ENCODE assay signal across 15 cellular contexts in the genomic region with DNA sequence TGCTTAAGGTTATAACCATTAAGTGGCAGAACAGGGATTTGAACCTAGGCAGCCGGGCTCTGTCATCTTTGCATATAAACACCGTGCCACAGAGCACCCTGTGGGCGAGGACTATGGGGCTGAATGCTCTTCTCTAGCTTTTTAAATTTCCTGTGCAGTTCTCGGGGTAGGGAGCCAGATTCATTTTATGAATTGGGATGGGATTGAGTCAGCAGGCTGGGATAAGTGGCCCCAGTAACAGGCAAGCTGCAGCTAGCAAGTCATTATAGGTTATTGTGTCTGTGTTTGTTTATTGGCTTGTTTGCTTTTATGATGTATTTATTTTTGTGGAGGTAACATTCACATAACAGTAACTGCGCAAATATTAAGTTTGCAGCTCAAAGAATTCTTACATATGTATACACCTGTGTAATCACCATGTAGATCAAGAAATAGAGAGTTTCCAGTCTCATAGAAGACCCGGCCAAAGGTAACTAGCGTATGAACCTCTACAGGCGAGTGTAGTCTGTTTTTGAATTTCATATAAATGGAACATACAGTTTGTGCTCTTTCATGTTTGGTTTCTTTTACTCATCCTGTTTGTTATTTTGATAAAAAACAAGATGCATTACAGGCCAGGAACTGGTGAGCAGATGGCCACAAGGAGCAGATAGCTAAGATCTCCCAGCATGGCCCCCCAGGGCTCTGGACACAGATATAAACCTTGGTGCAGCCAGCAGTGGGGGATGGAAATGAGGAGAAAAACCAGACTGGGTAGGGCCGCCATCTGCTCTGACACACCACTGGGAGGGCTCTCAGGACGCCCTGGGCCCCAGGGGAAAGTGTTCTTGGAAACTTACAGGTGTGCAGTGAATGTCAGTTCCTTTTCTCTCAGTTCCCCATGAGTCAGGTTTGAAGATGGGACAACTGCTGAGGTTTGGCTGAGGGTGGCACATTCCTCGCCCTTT. TPM values are rescaled to one million over a fixed set of nuclear protein-coding genes. Genes with fewer than 3 reads are reported as not detected.
A peak's percentile ranks its signal among the peaks of the same experiment; 100 is the strongest.
DNase-seq lines count a peak whose midpoint lies in the region; ATAC-seq and TF ChIP-seq lines count a peak whose summit lies in the region.
"Had no signal": no experiment of that assay in that cellular context is flagged by ENCODE, and none has a peak within 500 bp of the region (broad histone marks: within the 10 kb centered on the region; RNA-seq: fewer than 3 reads in every experiment).

No MANE protein-coding gene starts in this region.

- H3K4me1 Mint-ChIP-seq in glutamatergic neuron (ENCODE audit: low read depth, unreplicated experiment), result peaks cover 35% of the 10 kb centered on the region

- DNase-seq in DMS53 (lab: John Stamatoyannopoulos, UW) (peak; percentile 50), NCI-H524 treated with DMSO at 0.1 percent for 48 hours (lab: John Stamatoyannopoulos, UW) (peak; percentile 65), glutamatergic neuron (peak; percentile 59), mucosa of descending colon (no peak), body of pancreas (no peak)
- no peak for DNase-seq in stimulated activated naive CD8-positive, alpha-beta T cell treated with anti-CD3 and anti-CD28 coated beads, Interleukin-15, Interleukin-2, amounts not matched to agents 100 U/mL and 50 U/mL, for 24 hours
- DNase-seq: activated CD8-positive, alpha-beta T cell treated with anti-CD3 and anti-CD28 coated beads for 36 hours; activated naive CD4-positive, alpha-beta T cell treated with anti-CD3 and anti-CD28 coated beads for 36 hours; CD4-positive, alpha-beta memory T cell; colonic mucosa; kidney glomerular epithelial cell; spleen had no signal

- peaks cover 7% of the 10 kb centered on the region for H3K27me3 Mint-ChIP-seq in glutamatergic neuron (ENCODE audit: unreplicated experiment)
- H3K27me3 Mint-ChIP-seq: activated CD8-positive, alpha-beta T cell treated with anti-CD3 and anti-CD28 coated beads for 36 hours had no signal

- H3K4me1 ChIP-seq in mucosa of descending colon (ENCODE audit: low read depth) (no peaks in the 10 kb centered on the region), body of pancreas (no peaks in the 10 kb centered on the region)
- H3K4me1 ChIP-seq: colonic mucosa, spleen had no signal

- intact Hi-C loops in mucosa of descending colon (cut with DNase I, micrococcal nuclease), result no loop called here
- intact Hi-C loops in body of pancreas (cut with DNase I), result no loop called here

- peak overlapping the region; percentile 92 for H3K27ac Mint-ChIP-seq in glutamatergic neuron (ENCODE audit: unreplicated experiment)
- H3K27ac Mint-ChIP-seq: activated CD8-positive, alpha-beta T cell treated with anti-CD3 and anti-CD28 coated beads for 36 hours; activated naive CD4-positive, alpha-beta T cell treated with anti-CD3 and anti-CD28 coated beads for 36 hours; CD4-positive, alpha-beta memory T cell; nephron had no signal

- no peaks in the 10 kb centered on the region for H3K36me3 Mint-ChIP-seq in glutamatergic neuron (ENCODE audit: unreplicated experiment)

- peak overlapping the region; percentile 80 for H3K4me3 Mint-ChIP-seq in glutamatergic neuron (ENCODE audit: unreplicated experiment)
- H3K4me3 Mint-ChIP-seq: activated CD8-positive, alpha-beta T cell treated with anti-CD3 and anti-CD28 coated beads for 36 hours; activated naive CD4-positive, alpha-beta T cell treated with anti-CD3 and anti-CD28 coated beads for 36 hours; CD4-positive, alpha-beta memory T cell; nephron had no signal

- no peaks in the 10 kb centered on the region for H3K27me3 ChIP-seq in body of pancreas
- H3K27me3 ChIP-seq: colonic mucosa had no signal

- no peak overlapping the region for H3K27ac ChIP-seq in body of pancreas
- H3K27ac ChIP-seq: colonic mucosa, spleen had no signal

- TF ChIP-seq CTCF in glutamatergic neuron (IDR thresholded peaks at IDR 0.05; ENCODE audit: partially characterized antibody, unreplicated experiment) (no peak), mucosa of descending colon (IDR thresholded peaks at IDR 0.05) (no peak), body of pancreas (IDR thresholded peaks at IDR 0.05) (no peak)

- ATAC-seq in HG02678 (IDR thresholded peaks at IDR 0.05; ENCODE audit: unreplicated experiment) (peak; percentile 55), mucosa of descending colon (no peak), body of pancreas (no peak), GM21528 (IDR thresholded peaks at IDR 0.05; ENCODE audit: low FRiP score, unreplicated experiment) (no peak)
- no peak for ATAC-seq in stimulated activated naive CD8-positive, alpha-beta T cell treated with anti-CD3 and anti-CD28 coated beads, Interleukin-15, Interleukin-2, amounts not matched to agents 100 U/mL and 50 U/mL, for 24 hours
- ATAC-seq: activated CD8-positive, alpha-beta T cell treated with anti-CD3 and anti-CD28 coated beads for 36 hours had no signal

- no peak for TF ChIP-seq POLR2A in body of pancreas (IDR thresholded peaks at IDR 0.05)

- 90 to 91% methylated on average over 11 of the region's 11 CpGs for WGBS in body of pancreas, 2 donors

- H3K9me3 Mint-ChIP-seq in glutamatergic neuron (ENCODE audit: unreplicated experiment), result peaks cover 8% of the 10 kb centered on the region
- H3K9me3 Mint-ChIP-seq: activated CD8-positive, alpha-beta T cell treated with anti-CD3 and anti-CD28 coated beads for 36 hours; activated naive CD4-positive, alpha-beta T cell treated with anti-CD3 and anti-CD28 coated beads for 36 hours; nephron had no signal

- no peak overlapping the region for H3K4me3 ChIP-seq in mucosa of descending colon
- no peak overlapping the region for H3K4me3 ChIP-seq in body of pancreas
- H3K4me3 ChIP-seq: colonic mucosa, spleen had no signal

- H3K36me3 ChIP-seq in mucosa of descending colon (ENCODE audit: low read depth) (no peaks in the 10 kb centered on the region), body of pancreas (replicated peaks in 1 of 2; ENCODE audit: insufficient read depth in 1 of 2, low read depth in 2 of 2) (no peaks in the 10 kb centered on the region)
- H3K36me3 ChIP-seq: colonic mucosa, spleen had no signal

- no peaks in the 10 kb centered on the region for H3K9me3 ChIP-seq in mucosa of descending colon
- H3K9me3 ChIP-seq in body of pancreas, result no peaks in the 10 kb centered on the region
- H3K9me3 ChIP-seq: colonic mucosa, spleen had no signal

RNA-seq across cellular contexts. Expression of a gene that starts 49.2 kb away (rescaled TPM):
- total RNA-seq in glutamatergic neuron (ENCODE audit: unreplicated experiment), result 51.1 TPM
- 10 to 100 TPM in 1 of 3 donors, 1 to 10 TPM in 2; 4.7 to 15.6 (median 6.8) TPM for total RNA-seq in mucosa of descending colon
- 1 to 10 TPM; 4.6 to 8.6 TPM for total RNA-seq in body of pancreas

Comparison
In these comparisons a context has a peak if more than half of its experiments do, and no peak if none do; other contexts are left out.
1. DNase-seq: peak in DMS53 (single experiment), NCI-H524 treated with DMSO at 0.1 percent for 48 hours (single experiment) and glutamatergic neuron (single experiment); none in mucosa of descending colon (0 of 3), body of pancreas (0 of 4) and stimulated activated naive CD8-positive, alpha-beta T cell treated with anti-CD3 and anti-CD28 coated beads, Interleukin-15, Interleukin-2, amounts not matched to agents 100 U/mL and 50 U/mL, for 24 hours (single experiment).